ENCODE assay signal across 1 cellular context in the genomic region with DNA sequence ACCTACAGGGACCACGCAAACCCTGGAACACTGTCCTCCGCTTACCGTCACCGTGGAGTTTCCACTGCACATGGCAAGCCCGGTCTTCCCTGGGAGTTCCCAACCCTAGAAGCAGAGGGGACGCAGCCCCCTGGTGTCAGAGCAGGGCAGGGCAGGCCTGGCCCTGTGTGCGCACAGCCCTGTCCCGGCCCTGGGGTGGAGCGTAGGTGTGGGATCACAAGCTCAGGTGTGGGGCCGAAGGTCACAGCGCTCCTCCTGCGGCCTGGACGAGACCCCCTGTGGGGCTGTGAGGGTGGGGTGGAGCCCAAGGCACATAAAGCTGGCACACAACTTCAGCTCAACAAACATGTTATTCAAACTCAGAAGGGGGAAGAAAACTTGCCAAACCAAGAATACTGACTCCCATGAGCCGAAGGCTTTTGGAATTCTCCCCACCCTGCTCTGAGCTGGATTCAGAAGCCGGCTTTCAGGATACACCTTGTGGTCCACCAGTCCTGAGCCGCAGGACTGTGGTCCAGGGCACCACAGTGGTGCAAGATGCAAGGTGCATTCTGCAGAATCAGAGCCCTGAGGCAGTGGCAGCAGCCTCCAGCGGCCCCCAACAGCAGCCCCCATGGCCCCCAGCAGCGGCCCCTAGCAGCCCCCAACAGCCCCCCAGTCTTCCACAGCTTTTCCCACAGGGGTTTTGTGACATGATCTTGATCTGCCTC.
TF ChIP-seq lines count a peak whose summit lies in the region.

No MANE protein-coding gene starts in this region.

TF ChIP-seq in K562, 482 proteins besides CTCF, POLR2A, EP300 and RAD21 (continued from another document):
- TF ChIP-seq GMEB1 (CRISPR knock-in tag; IDR thresholded peaks at IDR 0.05): no peak
- TF ChIP-seq, protein P1, sequence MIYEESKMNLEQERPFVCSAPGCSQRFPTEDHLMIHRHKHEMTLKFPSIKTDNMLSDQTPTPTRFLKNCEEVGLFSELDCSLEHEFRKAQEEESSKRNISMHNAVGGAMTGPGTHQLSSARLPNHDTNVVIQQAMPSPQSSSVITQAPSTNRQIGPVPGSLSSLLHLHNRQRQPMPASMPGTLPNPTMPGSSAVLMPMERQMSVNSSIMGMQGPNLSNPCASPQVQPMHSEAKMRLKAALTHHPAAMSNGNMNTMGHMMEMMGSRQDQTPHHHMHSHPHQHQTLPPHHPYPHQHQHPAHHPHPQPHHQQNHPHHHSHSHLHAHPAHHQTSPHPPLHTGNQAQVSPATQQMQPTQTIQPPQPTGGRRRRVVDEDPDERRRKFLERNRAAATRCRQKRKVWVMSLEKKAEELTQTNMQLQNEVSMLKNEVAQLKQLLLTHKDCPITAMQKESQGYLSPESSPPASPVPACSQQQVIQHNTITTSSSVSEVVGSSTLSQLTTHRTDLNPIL (CRISPR knock-in tag; IDR thresholded peaks at IDR 0.05): no peak
- TF ChIP-seq ELF4 (CRISPR knock-in tag; IDR thresholded peaks at IDR 0.05): no peak
- peak; percentile 26; the same call in 1 of the 2 replicates for TF ChIP-seq RB1 (IDR thresholded peaks at IDR 0.05; ENCODE audit: low read depth)
- TF ChIP-seq L3MBTL2 (IDR thresholded peaks at IDR 0.05): peak; percentile 32; the same call in 1 of the 2 replicates
- peak; percentile 52; the same call in 1 of the 2 replicates for TF ChIP-seq STAG1 (CRISPR knock-in tag; IDR thresholded peaks at IDR 0.05; ENCODE audit: borderline replicate concordance)
- TF ChIP-seq ZBTB26 (CRISPR knock-in tag; IDR thresholded peaks at IDR 0.05): no peak
- peak; percentile 82 for TF ChIP-seq SMC3 (conservative IDR thresholded peaks at IDR 0.05; ENCODE audit: insufficient read depth, low read depth, low read length)
- TF ChIP-seq TAF9B (IDR thresholded peaks at IDR 0.05; ENCODE audit: partially characterized antibody): no peak
- 0 out of 2 replicates have a peak, but pooled peaks have one; percentile 17 for TF ChIP-seq BHLHE40 (IDR thresholded peaks at IDR 0.05; ENCODE audit: low read length)
- TF ChIP-seq NR4A1 (CRISPR knock-in tag; IDR thresholded peaks at IDR 0.05): no peak
- TF ChIP-seq NR4A1 (tag; IDR thresholded peaks at IDR 0.05): no peak
- TF ChIP-seq NRF1 (conservative IDR thresholded peaks at IDR 0.05 in 1 of 2, IDR thresholded peaks at IDR 0.05 in 1 of 2): peak in 1 of 2 experiments; percentile 29; a peak in 1 of 4 replicates
- no peak for TF ChIP-seq NFE2L1 (tag; IDR thresholded peaks at IDR 0.05; ENCODE audit: borderline replicate concordance, low read depth)
- no peak for TF ChIP-seq ZC3H8 (IDR thresholded peaks at IDR 0.05)
- no peak for TF ChIP-seq ZNF668 (CRISPR knock-in tag; IDR thresholded peaks at IDR 0.05)
- no peak for TF ChIP-seq USF2 (CRISPR knock-in tag; IDR thresholded peaks at IDR 0.05)
- TF ChIP-seq MYC (IDR thresholded peaks at IDR 0.05; ENCODE audit: low read depth, low read length): peak; percentile 60
- no peak for TF ChIP-seq MYC (CRISPR knock-in tag; IDR thresholded peaks at IDR 0.05; ENCODE audit: borderline replicate concordance, low read depth)
- TF ChIP-seq, protein P2, sequence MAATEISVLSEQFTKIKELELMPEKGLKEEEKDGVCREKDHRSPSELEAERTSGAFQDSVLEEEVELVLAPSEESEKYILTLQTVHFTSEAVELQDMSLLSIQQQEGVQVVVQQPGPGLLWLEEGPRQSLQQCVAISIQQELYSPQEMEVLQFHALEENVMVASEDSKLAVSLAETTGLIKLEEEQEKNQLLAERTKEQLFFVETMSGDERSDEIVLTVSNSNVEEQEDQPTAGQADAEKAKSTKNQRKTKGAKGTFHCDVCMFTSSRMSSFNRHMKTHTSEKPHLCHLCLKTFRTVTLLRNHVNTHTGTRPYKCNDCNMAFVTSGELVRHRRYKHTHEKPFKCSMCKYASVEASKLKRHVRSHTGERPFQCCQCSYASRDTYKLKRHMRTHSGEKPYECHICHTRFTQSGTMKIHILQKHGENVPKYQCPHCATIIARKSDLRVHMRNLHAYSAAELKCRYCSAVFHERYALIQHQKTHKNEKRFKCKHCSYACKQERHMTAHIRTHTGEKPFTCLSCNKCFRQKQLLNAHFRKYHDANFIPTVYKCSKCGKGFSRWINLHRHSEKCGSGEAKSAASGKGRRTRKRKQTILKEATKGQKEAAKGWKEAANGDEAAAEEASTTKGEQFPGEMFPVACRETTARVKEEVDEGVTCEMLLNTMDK (IDR thresholded peaks at IDR 0.05; ENCODE audit: borderline replicate concordance, insufficient read depth, low read depth, low read length, poor library complexity, severe bottlenecking): no peak
- TF ChIP-seq DPF2 (IDR thresholded peaks at IDR 0.05): no peak
